Comparison of ENCODE assay signal across 2 cellular contexts in genomic region chr19:1247747-1248453, GRCh38.
A peak's percentile ranks its signal among the peaks of the same experiment; 100 is the strongest.
TF ChIP-seq lines count a peak whose summit lies in the region.

No MANE protein-coding gene starts in this region.

TF ChIP-seq in HepG2, 621 proteins besides CTCF, POLR2A, EP300 and RAD21 (continues in another document):
- TF ChIP-seq ZNF275 (CRISPR knock-in tag; IDR thresholded peaks at IDR 0.05; ENCODE audit: borderline replicate concordance), result no peak
- TF ChIP-seq KLF11 (CRISPR knock-in tag; IDR thresholded peaks at IDR 0.05), result no peak
- no peak for TF ChIP-seq RBM39 (IDR thresholded peaks at IDR 0.05; ENCODE audit: low read depth, low read length, poor library complexity, severe bottlenecking)
- no peak for TF ChIP-seq USF2 (IDR thresholded peaks at IDR 0.05; ENCODE audit: low read depth, low read length)
- TF ChIP-seq USF2 (CRISPR knock-in tag; IDR thresholded peaks at IDR 0.05; ENCODE audit: borderline replicate concordance), result no peak
- TF ChIP-seq MXI1 (IDR thresholded peaks at IDR 0.05; ENCODE audit: borderline replicate concordance, low read depth, low read length), result peak; percentile 30; the same call in 1 of the 3 replicates
- no peak for TF ChIP-seq ZNF468 (CRISPR knock-in tag; IDR thresholded peaks at IDR 0.05)
- no peak; the same call in 1 of the 2 replicates for TF ChIP-seq ZNF552 (CRISPR knock-in tag; IDR thresholded peaks at IDR 0.05; ENCODE audit: borderline replicate concordance)
- TF ChIP-seq ZNF264 (CRISPR knock-in tag; IDR thresholded peaks at IDR 0.05), result no peak
- no peak for TF ChIP-seq PTBP1 (IDR thresholded peaks at IDR 0.05; ENCODE audit: low read depth, low read length, poor library complexity, severe bottlenecking)
- no peak for TF ChIP-seq SUZ12 (IDR thresholded peaks at IDR 0.05; ENCODE audit: low read depth, low read length)
- no peak for TF ChIP-seq ADNP (CRISPR knock-in tag; IDR thresholded peaks at IDR 0.05)
- TF ChIP-seq PLSCR1 (CRISPR knock-in tag; IDR thresholded peaks at IDR 0.05; ENCODE audit: borderline replicate concordance), result no peak
- no peak for TF ChIP-seq AFF4 (CRISPR knock-in tag; IDR thresholded peaks at IDR 0.05)
- no peak for TF ChIP-seq HCFC1 (IDR thresholded peaks at IDR 0.05; ENCODE audit: low read depth, low read length)
- no peak for TF ChIP-seq KMT2B (CRISPR knock-in tag; IDR thresholded peaks at IDR 0.05)
- TF ChIP-seq DNMT1 (CRISPR knock-in tag; IDR thresholded peaks at IDR 0.05), result no peak
- no peak for TF ChIP-seq ZSCAN22 (CRISPR knock-in tag; IDR thresholded peaks at IDR 0.05)
- peak; percentile 64 for TF ChIP-seq SAP130 (CRISPR knock-in tag; IDR thresholded peaks at IDR 0.05; ENCODE audit: low read depth)
- no peak for TF ChIP-seq DZIP1 (CRISPR knock-in tag; IDR thresholded peaks at IDR 0.05)

TF ChIP-seq in HEK293T, 16 proteins besides CTCF, POLR2A, EP300 and RAD21:
- TF ChIP-seq FOXM1 (IDR thresholded peaks at IDR 0.05; ENCODE audit: borderline replicate concordance) (no peak), ARNT (IDR thresholded peaks at IDR 0.05) (no peak), CTBP1 (IDR thresholded peaks at IDR 0.05; ENCODE audit: borderline replicate concordance) (no peak), FOXA1 (IDR thresholded peaks at IDR 0.05) (no peak), NFRKB (IDR thresholded peaks at IDR 0.05) (no peak), SUZ12 (IDR thresholded peaks at IDR 0.05) (no peak), PKNOX1 (IDR thresholded peaks at IDR 0.05) (no peak), HDGF (IDR thresholded peaks at IDR 0.05; ENCODE audit: borderline replicate concordance) (no peak), ZNF384 (IDR thresholded peaks at IDR 0.05) (no peak)
